In the genomic region with DNA sequence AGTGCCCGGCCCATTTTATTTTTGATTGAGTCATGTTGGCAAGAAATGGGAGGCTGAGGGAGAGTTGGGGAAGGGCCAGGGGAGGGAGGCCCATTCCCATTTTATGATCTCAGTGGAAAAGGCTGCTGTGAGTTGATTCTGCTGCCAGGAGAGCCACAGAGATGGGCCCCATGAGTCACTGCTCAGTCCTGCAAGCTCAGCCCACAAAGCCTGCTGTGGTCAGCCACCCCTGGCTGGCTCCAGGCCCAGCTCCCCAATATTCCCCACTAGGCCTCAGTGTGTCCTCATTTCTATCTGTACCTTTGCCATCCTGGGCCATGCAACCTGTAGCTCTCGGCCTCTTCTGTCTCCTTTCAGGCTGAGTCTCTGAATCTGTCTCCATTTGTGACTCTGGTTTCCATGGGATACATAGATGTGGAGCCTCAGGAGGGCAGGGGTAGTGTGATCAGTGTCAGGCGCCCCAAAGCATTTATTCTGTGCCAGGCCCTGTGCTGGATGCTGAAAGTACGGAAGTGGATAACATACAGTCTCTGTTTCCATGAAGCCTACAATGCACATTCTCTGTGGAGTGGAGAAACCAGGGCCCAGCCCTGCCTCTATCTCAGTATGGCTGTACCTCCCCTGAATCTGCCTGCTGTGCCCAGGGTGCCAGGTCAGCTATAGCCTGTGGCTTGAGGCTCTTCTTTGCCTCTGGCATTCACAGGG, we compare ENCODE assay signal across 9 cellular contexts. TPM values are rescaled to one million over a fixed set of nuclear protein-coding genes. Genes with fewer than 3 reads are reported as not detected.
A peak's percentile ranks its signal among the peaks of the same experiment; 100 is the strongest.
DNase-seq lines count a peak whose midpoint lies in the region; ATAC-seq and TF ChIP-seq lines count a peak whose summit lies in the region.
"Had no signal": no experiment of that assay in that cellular context is flagged by ENCODE, and none has a peak within 500 bp of the region (broad histone marks: within the 10 kb centered on the region; RNA-seq: fewer than 3 reads in every experiment).

No MANE protein-coding gene starts in this region.

- POLR2A ChIA-PET in PC-3 (lab: Charles Lee; ENCODE audit: unreplicated experiment): interaction anchor here (0.7 kb wide), 1 partner anchor 41 kb away, joined by 3 read pairs; no protein-coding TSS in a partner anchor

- H3K27ac ChIP-seq in PC-3 (ENCODE audit: low read length): peak overlapping the region; percentile 99
- peak overlapping the region; percentile 20 for H3K27ac ChIP-seq in duodenal mucosa (ENCODE audit: low read depth, low read length)
- H3K27ac ChIP-seq: right lobe of liver had no signal

- TF ChIP-seq CTCF in PC-3 (conservative IDR thresholded peaks at IDR 0.05; ENCODE audit: low read depth, low read length) (no peak), osteocyte (IDR thresholded peaks at IDR 0.05) (no peak)

- peak overlapping the region; percentile 32 for H3K4me3 Mint-ChIP-seq in osteocyte (ENCODE audit: unreplicated experiment)

- peaks cover 23% of the 10 kb centered on the region for H3K4me1 Mint-ChIP-seq in osteocyte (ENCODE audit: unreplicated experiment)

- intact Hi-C loops in PC-3 (cut with micrococcal nuclease): loop anchor here (5.0 kb wide), 1 partner anchor 70 kb away; no protein-coding TSS in a partner anchor

- H3K36me3 Mint-ChIP-seq in osteocyte (ENCODE audit: unreplicated experiment): no peaks in the 10 kb centered on the region

- H3K4me3 ChIP-seq in PC-3 (ENCODE audit: low read length): peak overlapping the region; percentile 71
- H3K4me3 ChIP-seq in duodenal mucosa (ENCODE audit: low read depth in 1 of 2, low read length in 2 of 2): no peak overlapping the region
- H3K4me3 ChIP-seq: right lobe of liver had no signal

- H3K4me2 ChIP-seq in PC-3 (ENCODE audit: low read length): peak overlapping the region; percentile 92

- CTCF ChIA-PET in PC-3 (lab: Charles Lee): interaction anchor here (0.6 to 1.3 kb wide), 2 partner anchors 17 to 31 kb away, joined by 3 to 8 read pairs; no protein-coding TSS in a partner anchor

- ATAC-seq in PC-3 (peak; percentile 68), HG03571 (IDR thresholded peaks at IDR 0.05; ENCODE audit: unreplicated experiment) (no peak), HG03175 (IDR thresholded peaks at IDR 0.05; ENCODE audit: unreplicated experiment) (no peak)

- H3K9me3 Mint-ChIP-seq in osteocyte (ENCODE audit: unreplicated experiment): no peaks in the 10 kb centered on the region

- DNase-seq in Daoy (ENCODE audit: low read depth): peak; percentile 98
- peak; percentile 91 for DNase-seq in PC-3
- DNase-seq in osteocyte (ENCODE audit: extremely low spot score, unreplicated experiment): no peak
- no peak for DNase-seq in ureter (ENCODE audit: low spot score)
- DNase-seq in NCI-H2081 treated with DMSO at 0.1 percent for 48 hours (lab: John Stamatoyannopoulos, UW): no peak
- DNase-seq: right lobe of liver had no signal

- H4K20me1 ChIP-seq in PC-3 (ENCODE audit: low read length): no peaks in the 10 kb centered on the region

- H3K4me1 ChIP-seq in PC-3 (ENCODE audit: insufficient read depth, low read length) (peaks cover 23% of the 10 kb centered on the region), duodenal mucosa (ENCODE audit: control insufficient read depth in 1 of 2, insufficient read depth in 2 of 2, low read length in 2 of 2) (peaks cover 11 to 15% of the 10 kb centered on the region in 2 donors)
- H3K4me1 ChIP-seq: right lobe of liver had no signal

- no peaks in the 10 kb centered on the region for H3F3A ChIP-seq in PC-3 (ENCODE audit: low read length, unreplicated experiment)

- no peak overlapping the region for H2AFZ ChIP-seq in PC-3 (ENCODE audit: low read length)

- peak overlapping the region; percentile 95 for H3K27ac Mint-ChIP-seq in osteocyte (ENCODE audit: unreplicated experiment)

- H3K9me2 ChIP-seq in PC-3 (replicated peaks; ENCODE audit: low read length): no peaks in the 10 kb centered on the region

- TSS peak; percentile 36 for BruUV-seq in PC-3 (replicated peaks; lab: Mats Ljungman, UMichigan)

- peak overlapping the region; percentile 86 for H3K9ac ChIP-seq in PC-3 (ENCODE audit: low read length)
- H3K9ac ChIP-seq in duodenal mucosa (ENCODE audit: low read depth in 1 of 2, low read length in 2 of 2): peak overlapping the region in 1 of 2 donors; percentile 10

- H3K27me3 ChIP-seq in PC-3 (ENCODE audit: low read length): no peaks in the 10 kb centered on the region
- no peaks in the 10 kb centered on the region for H3K27me3 ChIP-seq in duodenal mucosa (ENCODE audit: control insufficient read depth in 1 of 2, insufficient read depth in 2 of 2, low read length in 2 of 2)
- H3K27me3 ChIP-seq: right lobe of liver had no signal

- H3K9me3 ChIP-seq in PC-3 (ENCODE audit: low read length): no peaks in the 10 kb centered on the region
- H3K9me3 ChIP-seq in duodenal mucosa (ENCODE audit: control insufficient read depth in 1 of 2, low read length in 2 of 2): no peaks in the 10 kb centered on the region
- H3K9me3 ChIP-seq: right lobe of liver had no signal

- H3K36me3 ChIP-seq in PC-3 (ENCODE audit: low read depth, low read length): 0 out of 2 replicates have a peak, but pooled peaks cover 4% of the 10 kb centered on the region
- peaks cover 0 to 7% of the 10 kb centered on the region in 2 donors for H3K36me3 ChIP-seq in duodenal mucosa (ENCODE audit: control insufficient read depth in 1 of 2, insufficient read depth in 2 of 2, low read length in 2 of 2)
- H3K36me3 ChIP-seq: right lobe of liver had no signal

- no peaks in the 10 kb centered on the region for H3K27me3 Mint-ChIP-seq in osteocyte (ENCODE audit: unreplicated experiment)

- peaks cover 6% of the 10 kb centered on the region; the same call in 1 of the 2 replicates for H3K79me2 ChIP-seq in PC-3 (ENCODE audit: low read length)

RNA-seq across cellular contexts. Expression of a gene that starts 1.9 kb away (rescaled TPM):
- total RNA-seq in Daoy (2014; rRNA removed; shearing (Covaris generic)): 31.7 and 45.0 TPM in 2 replicates
- total RNA-seq in PC-3 (2014; rRNA removed) (8.9 and 15.6 TPM in 2 replicates), osteocyte (10.1 and 11.4 TPM in 2 replicates), ureter (10.3 TPM)

RNA-seq across cellular contexts. Expression of a gene that starts 28.7 kb away (rescaled TPM):
- 1.7 and 1.8 TPM in 2 replicates for total RNA-seq in Daoy (2014; rRNA removed; shearing (Covaris generic))
- total RNA-seq in PC-3 (2014; rRNA removed): 0.81 and 1.1 TPM in 2 replicates
- total RNA-seq in osteocyte: 4.2 and 4.4 TPM in 2 replicates
- 0.86 TPM for total RNA-seq in ureter

RNA-seq across cellular contexts. Expression of a gene that starts 30.2 kb away (rescaled TPM):
- 22.2 and 25.7 TPM in 2 replicates for total RNA-seq in Daoy (2014; rRNA removed; shearing (Covaris generic))
- total RNA-seq in PC-3 (2014; rRNA removed) (45.5 and 57.1 TPM in 2 replicates), osteocyte (60.0 and 71.7 TPM in 2 replicates), ureter (19.1 TPM)

RNA-seq across cellular contexts. Expression of a gene that starts 49.1 kb away (rescaled TPM):
- total RNA-seq in Daoy (2014; rRNA removed; shearing (Covaris generic)): 0.23 and 0.33 TPM in 2 replicates
- not detected in 2 replicates for total RNA-seq in PC-3 (2014; rRNA removed)
- total RNA-seq in osteocyte: 0.39 TPM in 1 of 2 replicates, not detected in the other
- not detected for total RNA-seq in ureter
- total RNA-seq: right lobe of liver had no signal

RNA-seq across cellular contexts. Expression of a gene that starts 49.2 kb away (rescaled TPM):
- total RNA-seq in Daoy (2014; rRNA removed; shearing (Covaris generic)): 0.36 TPM in 1 of 2 replicates, not detected in the other
- 0.92 TPM in 1 of 2 replicates, not detected in the other for total RNA-seq in PC-3 (2014; rRNA removed)
- not detected in 2 replicates for total RNA-seq in osteocyte
- total RNA-seq in ureter: not detected
- total RNA-seq: right lobe of liver had no signal

Comparison
In these comparisons a context has a peak if more than half of its experiments do, and no peak if none do; other contexts are left out.
1. DNase-seq: peak in Daoy (single experiment) and PC-3 (single experiment); none in osteocyte (single experiment), ureter (single experiment) and NCI-H2081 treated with DMSO at 0.1 percent for 48 hours (single experiment).